ENCODE assay signal across 8 cellular contexts in genomic region chr17:2101448-2102257, GRCh38. TPM values are rescaled to one million over a fixed set of nuclear protein-coding genes. Genes with fewer than 3 reads are reported as not detected.
DNase-seq lines count a peak whose midpoint lies in the region; ATAC-seq lines count a peak whose summit lies in the region.

No MANE protein-coding gene starts in this region.

- DNase-seq in DMS79 treated with DMSO at 0.1 percent for 48 hours (lab: John Stamatoyannopoulos, UW) (peak; percentile 93), NCI-H774 (lab: John Stamatoyannopoulos, UW) (peak; percentile 21), NCI-H748 (lab: John Stamatoyannopoulos, UW; ENCODE audit: unreplicated experiment) (no peak), AG08396 (ENCODE audit: low spot score) (no peak)
- peak in 7 of 9 donors; percentile 45 to 82 (median 70) for DNase-seq in naive thymus-derived CD4-positive, alpha-beta T cell

- no peaks in the 10 kb centered on the region for H3K9me3 Mint-ChIP-seq in activated naive CD8-positive, alpha-beta T cell (ENCODE audit: low read depth)
- no peaks in the 10 kb centered on the region for H3K9me3 Mint-ChIP-seq in naive thymus-derived CD4-positive, alpha-beta T cell

- H3K36me3 ChIP-seq in naive thymus-derived CD4-positive, alpha-beta T cell (ENCODE audit: control insufficient read depth in 2 of 3, insufficient read depth in 3 of 3, low read length in 3 of 3): no peaks in the 10 kb centered on the region

- peaks cover 4% of the 10 kb centered on the region for H3K36me3 Mint-ChIP-seq in activated naive CD8-positive, alpha-beta T cell
- peaks cover 0 to 27% (median 14%) of the 10 kb centered on the region in 5 donors for H3K36me3 Mint-ChIP-seq in naive thymus-derived CD4-positive, alpha-beta T cell

- no peak overlapping the region for H3K4me3 ChIP-seq in naive thymus-derived CD4-positive, alpha-beta T cell (ENCODE audit: low read length)

- no peaks in the 10 kb centered on the region for H3K9me3 ChIP-seq in naive thymus-derived CD4-positive, alpha-beta T cell (ENCODE audit: control insufficient read depth in 2 of 3, low read length in 3 of 3)

- intact Hi-C loops in naive thymus-derived CD4-positive, alpha-beta T cell (cut with micrococcal nuclease): loop anchor here in 1 of 2 donors (1.0 kb wide), 1 partner anchor 12 kb away; no protein-coding TSS in a partner anchor

- peak overlapping the region; percentile 63 for H3K27ac ChIP-seq in naive thymus-derived CD4-positive, alpha-beta T cell (ENCODE audit: low read depth, low read length)

- H3K27me3 Mint-ChIP-seq in activated naive CD8-positive, alpha-beta T cell: no peaks in the 10 kb centered on the region
- H3K27me3 Mint-ChIP-seq in naive thymus-derived CD4-positive, alpha-beta T cell: no peaks in the 10 kb centered on the region

- H3K4me3 Mint-ChIP-seq in activated naive CD8-positive, alpha-beta T cell: no peak overlapping the region
- peak overlapping the region; percentile 16 to 66 (median 57) for H3K4me3 Mint-ChIP-seq in naive thymus-derived CD4-positive, alpha-beta T cell

- peak; percentile 86 for ATAC-seq in naive thymus-derived CD4-positive, alpha-beta T cell
- ATAC-seq in HG03135 (IDR thresholded peaks at IDR 0.05; ENCODE audit: unreplicated experiment) (no peak), GM21528 (IDR thresholded peaks at IDR 0.05; ENCODE audit: low FRiP score, unreplicated experiment) (no peak)

- H3K4me1 Mint-ChIP-seq in activated naive CD8-positive, alpha-beta T cell (ENCODE audit: low read depth): peaks cover 22% of the 10 kb centered on the region
- H3K4me1 Mint-ChIP-seq in naive thymus-derived CD4-positive, alpha-beta T cell: peaks cover 9 to 59% (median 34%) of the 10 kb centered on the region in 7 donors

- CTCF ChIA-PET in naive thymus-derived CD4-positive, alpha-beta T cell (lab: Charles Lee): interaction anchor here (0.9 kb wide), 1 partner anchor 143 kb away, joined by 3 read pairs; no protein-coding TSS in a partner anchor

- peaks cover 0 to 11% of the 10 kb centered on the region in 2 donors for H3K4me1 ChIP-seq in naive thymus-derived CD4-positive, alpha-beta T cell (ENCODE audit: control insufficient read depth in 2 of 2, insufficient read depth in 2 of 2, low read length in 2 of 2)

- H3K27ac Mint-ChIP-seq in activated naive CD8-positive, alpha-beta T cell: peak overlapping the region; percentile 46
- H3K27ac Mint-ChIP-seq in naive thymus-derived CD4-positive, alpha-beta T cell: peak overlapping the region; percentile 24 to 91 (median 80)

- H3K27me3 ChIP-seq in naive thymus-derived CD4-positive, alpha-beta T cell (ENCODE audit: control insufficient read depth in 2 of 2, insufficient read depth in 2 of 2, low read length in 2 of 2): no peaks in the 10 kb centered on the region

- POLR2A ChIA-PET in naive thymus-derived CD4-positive, alpha-beta T cell (lab: Charles Lee): interaction anchor here (1.5 kb wide), 1 partner anchor 12 kb away, joined by 4 read pairs; no protein-coding TSS in a partner anchor

RNA-seq across cellular contexts. Expression of gene HIC1, which starts 46.8 kb away (rescaled TPM):
- 100 to 1,000 TPM in 1 of 5 experiments, 1 to 10 TPM in 4; 1.4 to 128 (median 6.3) TPM for total RNA-seq in naive thymus-derived CD4-positive, alpha-beta T cell
- under 1 TPM; 0.56 to 0.83 TPM for polyA plus RNA-seq in naive thymus-derived CD4-positive, alpha-beta T cell

RNA-seq across cellular contexts. Expression of gene OVCA2, which starts 59.8 kb away (rescaled TPM):
- 10 to 100 TPM; 24.5 to 37.9 (median 31.8) TPM for total RNA-seq in naive thymus-derived CD4-positive, alpha-beta T cell
- polyA plus RNA-seq in naive thymus-derived CD4-positive, alpha-beta T cell: 10 to 100 TPM; 52.7 to 65.5 TPM

Comparison
In these comparisons a context has a peak if more than half of its experiments do, and no peak if none do; other contexts are left out.
1. DNase-seq: peak in DMS79 treated with DMSO at 0.1 percent for 48 hours (single experiment), NCI-H774 (single experiment) and naive thymus-derived CD4-positive, alpha-beta T cell (7 of 9); none in NCI-H748 (single experiment) and AG08396 (single experiment).